5 cellular contexts compared by ENCODE assay signal in the genomic region with DNA sequence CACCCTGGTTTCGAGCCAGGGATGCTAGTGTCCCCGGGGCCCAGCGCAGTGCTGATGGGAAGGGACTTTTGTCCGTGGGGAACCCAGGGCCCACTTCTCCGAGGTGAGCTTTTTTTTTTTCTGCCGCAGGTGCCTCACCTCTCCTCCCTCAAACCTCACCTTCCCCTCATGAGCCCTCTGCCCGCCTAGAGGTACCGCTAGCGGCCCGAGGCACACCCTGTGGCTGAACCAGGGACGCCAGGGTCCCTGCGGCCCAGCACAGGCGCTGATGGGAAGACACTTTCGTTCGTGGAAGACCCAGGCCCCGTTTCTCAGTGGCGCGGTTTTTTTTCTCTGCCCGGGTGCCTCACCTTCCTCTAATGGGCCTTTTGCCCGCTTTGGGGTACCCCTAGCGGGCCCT.
DNase-seq lines count a peak whose midpoint lies in the region; ATAC-seq, FAIRE-seq and TF ChIP-seq lines count a peak whose summit lies in the region.
"Not testable (repeated sequence)": the region's sequence is repeated elsewhere in the genome, so short reads cannot be mapped to it uniquely, and the experiment has no call there.

No MANE protein-coding gene starts in this region.

- not testable (repeated sequence) for H3K36me3 ChIP-seq in K562 (ENCODE audit: control insufficient read depth, insufficient read depth, low read length); endothelial cell of umbilical vein (ENCODE audit: control insufficient read depth in 2 of 2, extremely low read depth in 1 of 2, insufficient read depth in 2 of 2, low read length in 2 of 2); HepG2 (replicated peaks in 1 of 2; ENCODE audit: control insufficient read depth in 1 of 2, insufficient read depth in 2 of 2, low read length in 2 of 2); suprapubic skin; upper lobe of right lung

- not testable (repeated sequence) for TF ChIP-seq EP300 in K562 (IDR thresholded peaks at IDR 0.05; ENCODE audit: low read length); HepG2 (IDR thresholded peaks at IDR 0.05; ENCODE audit: low read depth in 2 of 2, low read length in 2 of 2); HepG2 (CRISPR knock-in tag; IDR thresholded peaks at IDR 0.05; ENCODE audit: borderline replicate concordance); suprapubic skin (IDR thresholded peaks at IDR 0.05)

- not testable (repeated sequence) for TF ChIP-seq CTCF in K562 (IDR thresholded peaks at IDR 0.05 in 2 of 3, conservative IDR thresholded peaks at IDR 0.05 in 1 of 3; ENCODE audit: insufficient read depth in 2 of 3, low read depth in 1 of 3, low read length in 3 of 3); endothelial cell of umbilical vein (IDR thresholded peaks at IDR 0.05; ENCODE audit: extremely low read depth in 1 of 2, insufficient read depth in 1 of 2, low read depth in 1 of 2, low read length in 2 of 2); HepG2 (CRISPR knock-in tag; IDR thresholded peaks at IDR 0.05); suprapubic skin (IDR thresholded peaks at IDR 0.05); upper lobe of right lung (IDR thresholded peaks at IDR 0.05)

- POLR2A ChIA-PET in K562 (lab: Yijun Ruan, JAX); endothelial cell of umbilical vein (lab: Charles Lee); HepG2 (lab: Yijun Ruan, JAX): not testable (repeated sequence)

- not testable (repeated sequence) for H4K20me1 ChIP-seq in K562 (replicated peaks; ENCODE audit: control insufficient read depth, insufficient read depth, low read length); endothelial cell of umbilical vein (replicated peaks; ENCODE audit: control insufficient read depth, extremely low read depth, insufficient read depth, low read length); HepG2 (ENCODE audit: insufficient read depth, low read length)

- not testable (repeated sequence) for H3K9me3 ChIP-seq in K562 (replicated peaks; ENCODE audit: control insufficient read depth, insufficient read depth, low read depth, low read length); endothelial cell of umbilical vein (replicated peaks; ENCODE audit: control insufficient read depth, insufficient read depth, low read length); HepG2 (ENCODE audit: low read length); suprapubic skin; upper lobe of right lung

- not testable (repeated sequence) for H2AFZ ChIP-seq in K562 (ENCODE audit: low read depth, low read length); endothelial cell of umbilical vein (ENCODE audit: low read depth, low read length); HepG2 (ENCODE audit: low read length)

- not testable (repeated sequence) for H3K9me1 ChIP-seq in K562 (ENCODE audit: control insufficient read depth, insufficient read depth, low read length); endothelial cell of umbilical vein (replicated peaks; ENCODE audit: control insufficient read depth, extremely low read depth, insufficient read depth, low read length)

- H3K27ac ChIP-seq in K562 (ENCODE audit: extremely low read depth, low read depth, low read length); endothelial cell of umbilical vein (ENCODE audit: insufficient read depth, low read depth, low read length); HepG2 (ENCODE audit: extremely low read length, insufficient read depth, low read length); suprapubic skin; upper lobe of right lung: not testable (repeated sequence)

- not testable (repeated sequence) for H3K4me1 ChIP-seq in K562 (replicated peaks in 1 of 2; ENCODE audit: control insufficient read depth in 2 of 2, insufficient read depth in 2 of 2, low read length in 2 of 2); endothelial cell of umbilical vein (ENCODE audit: control insufficient read depth, extremely low read depth, insufficient read depth, low read length); HepG2 (ENCODE audit: insufficient read depth, low read length); suprapubic skin; upper lobe of right lung

- not testable (repeated sequence) for H3K4me2 ChIP-seq in K562 (ENCODE audit: insufficient read depth, low read length); endothelial cell of umbilical vein (ENCODE audit: insufficient read depth, low read length); HepG2 (ENCODE audit: low read depth, low read length)

- not testable (repeated sequence) for TF ChIP-seq POLR2A in K562 (conservative IDR thresholded peaks at IDR 0.05); endothelial cell of umbilical vein (IDR thresholded peaks at IDR 0.05; ENCODE audit: low read depth, low read length); HepG2 (IDR thresholded peaks at IDR 0.05; ENCODE audit: insufficient read depth in 1 of 2, low read depth in 2 of 2, low read length in 2 of 2); suprapubic skin (IDR thresholded peaks at IDR 0.05)

- in situ Hi-C loops in K562 (cut with MboI); HepG2 (cut with HindIII; ENCODE audit: extremely low pct_ligation_motif_present, low pct_unique_long_range_greater_than_20kb): not testable (repeated sequence)

- H3K9ac ChIP-seq in K562 (ENCODE audit: insufficient read depth in 1 of 2, low read depth in 2 of 2, low read length in 2 of 2); endothelial cell of umbilical vein (replicated peaks; ENCODE audit: extremely low read depth, insufficient read depth, low read length); HepG2 (ENCODE audit: insufficient read depth, low read depth, low read length): not testable (repeated sequence)

- FAIRE-seq in K562 (lab: Jason Lieb, UNC); HepG2 (lab: Jason Lieb, UNC): not testable (repeated sequence)
- FAIRE-seq in endothelial cell of umbilical vein (lab: Jason Lieb, UNC) = peak; percentile 93

- H3K79me2 ChIP-seq in K562 (ENCODE audit: control insufficient read depth, insufficient read depth, low read length); endothelial cell of umbilical vein (ENCODE audit: control insufficient read depth, insufficient read depth, low read length); HepG2 (ENCODE audit: insufficient read depth, low read length): not testable (repeated sequence)

- CTCF ChIA-PET in K562 (lab: Yijun Ruan, JAX; ENCODE audit: low intra/inter-chr PET ratio); endothelial cell of umbilical vein (lab: Charles Lee); HepG2 (lab: Yijun Ruan, JAX; ENCODE audit: low intra/inter-chr PET ratio, low total read pairs): not testable (repeated sequence)

- not testable (repeated sequence) for TF ChIP-seq RAD21 in K562 (CRISPR knock-in tag; conservative IDR thresholded peaks at IDR 0.05 in 1 of 2, IDR thresholded peaks at IDR 0.05 in 1 of 2); HepG2 (CRISPR knock-in tag; IDR thresholded peaks at IDR 0.05)

- not testable (repeated sequence) for BruUV-seq in K562 (replicated peaks; lab: Mats Ljungman, UMichigan); endothelial cell of umbilical vein (replicated peaks; lab: Mats Ljungman, UMichigan); HepG2 (replicated peaks; lab: Mats Ljungman, UMichigan)

- not testable (repeated sequence) for DNase-seq in K562 (ENCODE audit: extremely low read depth in 1 of 4, low spot score in 3 of 4); endothelial cell of umbilical vein (ENCODE audit: low read depth, low spot score); HepG2 (ENCODE audit: low spot score); upper lobe of right lung
- peak; percentile 66 to 83 for DNase-seq in suprapubic skin (ENCODE audit: low spot score in 2 of 2)

- intact Hi-C loops in K562 (cut with micrococcal nuclease); endothelial cell of umbilical vein (cut with micrococcal nuclease); HepG2 (cut with micrococcal nuclease; ENCODE audit: unreplicated experiment); upper lobe of right lung (cut with DNase I): not testable (repeated sequence)

- H3K27me3 ChIP-seq in K562 (ENCODE audit: control insufficient read depth in 2 of 2, insufficient read depth in 2 of 2, low read length in 2 of 2); endothelial cell of umbilical vein (ENCODE audit: control insufficient read depth in 2 of 2, insufficient read depth in 2 of 2, low read length in 2 of 2); HepG2 (ENCODE audit: control insufficient read depth in 1 of 2, insufficient read depth in 2 of 2, low read length in 2 of 2); suprapubic skin; upper lobe of right lung: not testable (repeated sequence)

- not testable (repeated sequence) for H3K4me3 ChIP-seq in K562; endothelial cell of umbilical vein (replicated peaks in 1 of 3; ENCODE audit: insufficient read depth in 1 of 3, low read depth in 1 of 3, low read length in 3 of 3); HepG2 (replicated peaks in 1 of 3; ENCODE audit: insufficient read depth in 1 of 3, low read depth in 2 of 3, low read length in 3 of 3); suprapubic skin; upper lobe of right lung

- dilution Hi-C loops in endothelial cell of umbilical vein (cut with MboI; ENCODE audit: extremely low pct_ligation_motif_present, low sequenced_read_pairs) = not testable (repeated sequence)

- 4% methylated on average over 9 of the region's 21 CpGs for WGBS in K562 (ENCODE audit: insufficient coverage, low coverage, missing lambda C conversion rate)
- WGBS in HepG2 (ENCODE audit: low lambda C conversion rate) = 13% methylated on average over 19 of the region's 21 CpGs
- WGBS in suprapubic skin = 68% methylated on average over 14 of the region's 21 CpGs

- peak; percentile 75 for ATAC-seq in K562
- ATAC-seq in HepG2 = peak; percentile 74
- peak; percentile 44 for ATAC-seq in upper lobe of right lung
